10 cellular contexts compared by ENCODE assay signal in the genomic region with DNA sequence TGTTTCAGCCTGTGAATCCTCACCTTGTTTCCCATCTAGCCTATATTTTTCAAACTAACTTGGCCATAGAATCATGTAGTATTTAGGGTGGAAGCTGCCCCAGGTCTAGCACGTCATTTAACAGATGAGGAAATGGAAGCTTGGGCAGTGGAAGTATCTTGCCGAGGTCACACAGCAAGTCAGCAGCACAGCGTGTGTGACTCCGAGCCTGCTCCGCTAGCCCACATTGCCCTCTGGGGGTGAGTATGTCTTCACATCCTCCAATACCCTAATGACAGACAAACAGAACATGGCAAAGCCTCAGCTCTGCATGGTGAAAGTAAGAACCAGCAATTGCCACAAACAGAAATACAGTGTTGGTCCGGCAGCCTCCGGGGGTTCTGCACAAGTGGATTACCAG. TPM values are rescaled to one million over a fixed set of nuclear protein-coding genes. Genes with fewer than 3 reads are reported as not detected.
DNase-seq lines count a peak whose midpoint lies in the region; ATAC-seq and TF ChIP-seq lines count a peak whose summit lies in the region.
"Had no signal": no experiment of that assay in that cellular context is flagged by ENCODE, and none has a peak within 500 bp of the region (broad histone marks: within the 10 kb centered on the region; RNA-seq: fewer than 3 reads in every experiment).

No MANE protein-coding gene starts in this region.

- H3K27ac Mint-ChIP-seq in activated CD4-positive, alpha-beta T cell treated with anti-CD3 and anti-CD28 coated beads, Interleukin-2, amount 10 ng/mL, durations not matched to agents 24 days and 14 days = peak overlapping the region; percentile 61
- H3K27ac Mint-ChIP-seq in mesothelial cell of epicardium = no peak overlapping the region

- 52 to 72% (median 53%) methylated on average over 7 of the region's 7 CpGs for WGBS in psoas muscle, 3 donors

- H3K27ac ChIP-seq in psoas muscle = no peak overlapping the region

- no peaks in the 10 kb centered on the region for H3K36me3 ChIP-seq in psoas muscle (ENCODE audit: insufficient read depth in 1 of 2, low read depth in 1 of 2)

- H3K27me3 Mint-ChIP-seq in activated CD4-positive, alpha-beta T cell treated with anti-CD3 and anti-CD28 coated beads, Interleukin-2, amount 10 ng/mL, durations not matched to agents 24 days and 14 days = peaks cover 37% of the 10 kb centered on the region
- H3K27me3 Mint-ChIP-seq in mesothelial cell of epicardium (ENCODE audit: low read depth) = peaks cover 49% of the 10 kb centered on the region

- H3K27me3 ChIP-seq in psoas muscle (ENCODE audit: insufficient read depth in 3 of 3, low read length in 2 of 3) = peaks cover 0 to 4% (median 2%) of the 10 kb centered on the region in 3 donors

- peaks cover 55% of the 10 kb centered on the region for H3K4me1 Mint-ChIP-seq in activated CD4-positive, alpha-beta T cell treated with anti-CD3 and anti-CD28 coated beads, Interleukin-2, amount 10 ng/mL, durations not matched to agents 24 days and 14 days
- peaks cover 7% of the 10 kb centered on the region for H3K4me1 Mint-ChIP-seq in mesothelial cell of epicardium

- DNase-seq in Kasumi-1 (lab: John Stamatoyannopoulos, UW) = peak; percentile 87
- peak; percentile 85 for DNase-seq in activated CD4-positive, alpha-beta T cell treated with anti-CD3 and anti-CD28 coated beads, Interleukin-2, amount 10 ng/mL, durations not matched to agents 24 days and 14 days
- peak; percentile 5 for DNase-seq in fibroblast of mammary gland (ENCODE audit: low read depth)
- peak; percentile 39 to 74 for DNase-seq in psoas muscle
- DNase-seq in mesothelial cell of epicardium (ENCODE audit: low spot score in 2 of 2, unreplicated experiment in 2 of 2) = no peak
- no peak for DNase-seq in NCI-H2171 treated with DMSO at 0.1 percent for 48 hours (lab: John Stamatoyannopoulos, UW)
- DNase-seq in cerebellar nuclear complex (lab: John Stamatoyannopoulos, UW) = no peak
- DNase-seq: IMR-90 had no signal

- peaks cover 11% of the 10 kb centered on the region for H3K9me3 Mint-ChIP-seq in activated CD4-positive, alpha-beta T cell treated with anti-CD3 and anti-CD28 coated beads, Interleukin-2, amount 10 ng/mL, durations not matched to agents 24 days and 14 days
- no peaks in the 10 kb centered on the region for H3K9me3 Mint-ChIP-seq in mesothelial cell of epicardium

- no peaks in the 10 kb centered on the region for H3K4me1 ChIP-seq in psoas muscle

- ATAC-seq in GM18502 (IDR thresholded peaks at IDR 0.05; ENCODE audit: poor library complexity, unreplicated experiment) = peak; percentile 58
- ATAC-seq in psoas muscle = peak in 3 of 4 donors; percentile 42 to 64 (median 48)

- intact Hi-C loops in activated CD4-positive, alpha-beta T cell treated with anti-CD3 and anti-CD28 coated beads, Interleukin-2, amount 10 ng/mL, durations not matched to agents 24 days and 14 days (cut with micrococcal nuclease) = no loop called here
- intact Hi-C loops in psoas muscle (cut with DNase I) = loop anchor here in 1 of 2 donors (10.0 kb wide), 1 partner anchor 254 kb away; no protein-coding TSS in a partner anchor

- H3K4me3 ChIP-seq in fibroblast of mammary gland (ENCODE audit: control insufficient read depth, low read depth, low read length) (no peak overlapping the region), psoas muscle (no peak overlapping the region)

- no peaks in the 10 kb centered on the region for H3K9me3 ChIP-seq in psoas muscle

- peaks cover 7% of the 10 kb centered on the region for H3K36me3 Mint-ChIP-seq in activated CD4-positive, alpha-beta T cell treated with anti-CD3 and anti-CD28 coated beads, Interleukin-2, amount 10 ng/mL, durations not matched to agents 24 days and 14 days (ENCODE audit: low read depth)
- no peaks in the 10 kb centered on the region for H3K36me3 Mint-ChIP-seq in mesothelial cell of epicardium

- no peak overlapping the region for H3K4me3 Mint-ChIP-seq in activated CD4-positive, alpha-beta T cell treated with anti-CD3 and anti-CD28 coated beads, Interleukin-2, amount 10 ng/mL, durations not matched to agents 24 days and 14 days
- H3K4me3 Mint-ChIP-seq in mesothelial cell of epicardium = no peak overlapping the region

- peak; percentile 1 for TF ChIP-seq CTCF in fibroblast of mammary gland (conservative IDR thresholded peaks at IDR 0.05; ENCODE audit: control insufficient read depth, insufficient read depth, low read depth, low read length)
- TF ChIP-seq CTCF in psoas muscle (IDR thresholded peaks at IDR 0.05) = no peak
- TF ChIP-seq CTCF in mesothelial cell of epicardium (IDR thresholded peaks at IDR 0.05; ENCODE audit: unreplicated experiment) = no peak

RNA-seq across cellular contexts. Expression of a gene that starts 2.2 kb away (rescaled TPM):
- 1.7 and 2.3 TPM in 2 replicates for total RNA-seq in activated CD4-positive, alpha-beta T cell treated with anti-CD3 and anti-CD28 coated beads, Interleukin-2, amount 10 ng/mL, durations not matched to agents 24 days and 14 days
- total RNA-seq in psoas muscle (1 to 10 TPM in 1 of 4 donors, under 1 TPM in 3; 0.19 to 1.1 (median 0.52) TPM), mesothelial cell of epicardium (not detected in 3 replicates)
- polyA plus RNA-seq in psoas muscle = under 1 TPM; 0.08 to 0.21 (median 0.14) TPM
- total RNA-seq: IMR-90, lung microvascular endothelial cell had no signal
- polyA plus RNA-seq: IMR-90 had no signal

RNA-seq across cellular contexts. Expression of a gene that starts 14.7 kb away (rescaled TPM):
- total RNA-seq in activated CD4-positive, alpha-beta T cell treated with anti-CD3 and anti-CD28 coated beads, Interleukin-2, amount 10 ng/mL, durations not matched to agents 24 days and 14 days = 6.1 and 6.8 TPM in 2 replicates
- total RNA-seq in psoas muscle = 1 to 10 TPM in 1 of 4 donors, under 1 TPM in 3; 0.23 to 1.0 (median 0.38) TPM
- under 1 TPM; 0.10 to 0.34 (median 0.27) TPM for polyA plus RNA-seq in psoas muscle
- total RNA-seq in mesothelial cell of epicardium = not detected in 3 replicates
- total RNA-seq: IMR-90, lung microvascular endothelial cell had no signal
- polyA plus RNA-seq: IMR-90 had no signal

RNA-seq across cellular contexts. Expression of a gene that starts 38.5 kb away (rescaled TPM):
- 1.7 and 1.9 TPM in 2 replicates for total RNA-seq in activated CD4-positive, alpha-beta T cell treated with anti-CD3 and anti-CD28 coated beads, Interleukin-2, amount 10 ng/mL, durations not matched to agents 24 days and 14 days
- total RNA-seq in psoas muscle (1 to 10 TPM; 1.0 to 1.8 (median 1.7) TPM), mesothelial cell of epicardium (not detected in 3 replicates)
- polyA plus RNA-seq in psoas muscle = 1 to 10 TPM in 1 of 3 donors, under 1 TPM in 2; 0.55 to 1.1 (median 0.70) TPM

Comparison
In these comparisons a context has a peak if more than half of its experiments do, and no peak if none do; other contexts are left out.
1. DNase-seq: peak in Kasumi-1 (2 of 2), activated CD4-positive, alpha-beta T cell treated with anti-CD3 and anti-CD28 coated beads, Interleukin-2, amount 10 ng/mL, durations not matched to agents 24 days and 14 days (single experiment), fibroblast of mammary gland (single experiment) and psoas muscle (2 of 2); none in mesothelial cell of epicardium (0 of 2), NCI-H2171 treated with DMSO at 0.1 percent for 48 hours (single experiment) and cerebellar nuclear complex (0 of 2).